31 cellular contexts compared by ENCODE assay signal in the genomic region with DNA sequence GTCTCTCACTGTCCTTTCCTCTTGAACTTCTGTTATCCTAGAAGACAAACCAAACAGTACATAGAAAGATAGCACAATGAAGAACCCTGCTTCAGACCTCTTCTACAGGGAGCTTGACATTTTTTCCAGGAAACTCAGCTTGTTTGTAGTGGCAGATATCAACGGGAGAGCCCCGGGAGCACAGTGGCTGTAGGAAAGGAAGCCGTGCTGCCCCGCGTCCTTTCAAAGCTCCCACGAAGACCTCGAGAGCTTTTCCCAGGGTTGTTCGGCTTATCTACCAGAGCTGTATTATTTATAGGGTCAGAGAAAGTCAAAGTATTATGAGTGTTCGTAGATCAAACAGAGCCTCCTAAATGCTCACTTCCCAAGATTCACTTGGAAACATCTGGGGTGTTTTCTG.
"Had no signal": no experiment of that assay in that cellular context is flagged by ENCODE, and none has a peak within 500 bp of the region (broad histone marks: within the 10 kb centered on the region; RNA-seq: fewer than 3 reads in every experiment).

No MANE protein-coding gene starts in this region.

- H3K36me3 Mint-ChIP-seq: activated CD4-positive, alpha-beta memory T cell treated with anti-CD3 and anti-CD28 coated beads for 36 hours; activated naive CD8-positive, alpha-beta T cell treated with anti-CD3 and anti-CD28 coated beads for 36 hours; natural killer cell treated with Interleukin-12 subunit alpha and Interleukin-12 subunit beta and Interleukin-15 and Interleukin-18, amount 100 ng/mL, for 72 hours; stimulated activated naive B cell treated with anti-CD40 and anti-IgM and Interleukin-4, amounts not matched to agents 10 μg/mL and 1 μg/mL and 100 μg/mL, for 72 hours had no signal

- H3K9me3 ChIP-seq: adrenal gland, body of pancreas, esophagus squamous epithelium, lower lobe of right lung, mucosa of descending colon, neutrophil, sigmoid colon, stomach, thyroid gland, upper lobe of left lung, vagina had no signal

- H3K4me3 Mint-ChIP-seq: activated CD4-positive, alpha-beta memory T cell treated with anti-CD3 and anti-CD28 coated beads for 36 hours; activated naive CD4-positive, alpha-beta T cell treated with anti-CD3 and anti-CD28 coated beads for 36 hours; activated naive CD8-positive, alpha-beta T cell treated with anti-CD3 and anti-CD28 coated beads for 36 hours; activated T-helper 1 cell treated with anti-CD3 and anti-CD28 coated beads, Interleukin-12 subunit alpha, Interleukin-12 subunit beta, Interleukin-2, Interleukin-4 antibody, amounts not matched to agents 30 ng/mL and 10 ng/mL and 1 ng/mL, durations not matched to agents 14 hours and 24 hours and 36 hours; endodermal cell; natural killer cell treated with Interleukin-12 subunit alpha and Interleukin-12 subunit beta and Interleukin-15 and Interleukin-18, amount 100 ng/mL, for 72 hours; stimulated activated naive B cell treated with anti-CD40 and anti-IgM and Interleukin-4, amounts not matched to agents 10 μg/mL and 1 μg/mL and 100 μg/mL, for 72 hours had no signal

- H3K27ac Mint-ChIP-seq: activated CD4-positive, alpha-beta memory T cell treated with anti-CD3 and anti-CD28 coated beads for 36 hours; activated naive CD4-positive, alpha-beta T cell treated with anti-CD3 and anti-CD28 coated beads for 36 hours; activated naive CD8-positive, alpha-beta T cell treated with anti-CD3 and anti-CD28 coated beads for 36 hours; activated T-helper 1 cell treated with anti-CD3 and anti-CD28 coated beads, Interleukin-12 subunit alpha, Interleukin-12 subunit beta, Interleukin-2, Interleukin-4 antibody, amounts not matched to agents 30 ng/mL and 10 ng/mL and 1 ng/mL, durations not matched to agents 14 hours and 24 hours and 36 hours; endodermal cell; natural killer cell treated with Interleukin-12 subunit alpha and Interleukin-12 subunit beta and Interleukin-15 and Interleukin-18, amount 100 ng/mL, for 72 hours; stimulated activated naive B cell treated with anti-CD40 and anti-IgM and Interleukin-4, amounts not matched to agents 10 μg/mL and 1 μg/mL and 100 μg/mL, for 72 hours had no signal

- ATAC-seq: body of pancreas; mucosa of descending colon; natural killer cell treated with Interleukin-12 subunit alpha and Interleukin-12 subunit beta and Interleukin-15 and Interleukin-18, amount 100 ng/mL, for 72 hours; stimulated activated naive B cell treated with anti-CD40 and anti-IgM and Interleukin-4, amounts not matched to agents 10 μg/mL and 1 μg/mL and 100 μg/mL, for 72 hours had no signal

- H3K4me1 ChIP-seq: adrenal gland, body of pancreas, esophagus squamous epithelium, sigmoid colon, vagina had no signal

- H3K27ac ChIP-seq: adrenal gland, body of pancreas, esophagus squamous epithelium, lower lobe of right lung, neutrophil, sigmoid colon, stomach, thyroid gland, upper lobe of left lung, vagina had no signal

- H3K9me3 Mint-ChIP-seq: activated CD4-positive, alpha-beta memory T cell treated with anti-CD3 and anti-CD28 coated beads for 36 hours; activated naive CD4-positive, alpha-beta T cell treated with anti-CD3 and anti-CD28 coated beads for 36 hours; activated naive CD8-positive, alpha-beta T cell treated with anti-CD3 and anti-CD28 coated beads for 36 hours; activated T-helper 1 cell treated with anti-CD3 and anti-CD28 coated beads, Interleukin-12 subunit alpha, Interleukin-12 subunit beta, Interleukin-2, Interleukin-4 antibody, amounts not matched to agents 30 ng/mL and 10 ng/mL and 1 ng/mL, durations not matched to agents 14 hours and 24 hours and 36 hours; endodermal cell; natural killer cell treated with Interleukin-12 subunit alpha and Interleukin-12 subunit beta and Interleukin-15 and Interleukin-18, amount 100 ng/mL, for 72 hours; stimulated activated naive B cell treated with anti-CD40 and anti-IgM and Interleukin-4, amounts not matched to agents 10 μg/mL and 1 μg/mL and 100 μg/mL, for 72 hours had no signal

- DNase-seq: activated CD4-positive, alpha-beta memory T cell treated with anti-CD3 and anti-CD28 coated beads for 36 hours; activated CD4-positive, alpha-beta T cell treated with anti-CD3 and anti-CD28 coated beads for 4 hours; activated CD8-positive, alpha-beta memory T cell treated with anti-CD3 and anti-CD28 coated beads, Interleukin-2, amount 50 U/mL, for 4 hours; activated effector memory CD4-positive, alpha-beta T cell treated with anti-CD3 and anti-CD28 coated beads, Interleukin-2, amount 50 U/mL, for 16 hours; activated naive CD4-positive, alpha-beta T cell treated with anti-CD3 and anti-CD28 coated beads for 36 hours; activated naive CD8-positive, alpha-beta T cell treated with anti-CD3 and anti-CD28 coated beads for 36 hours; activated T-cell treated with anti-CD3 and anti-CD28 coated beads, Interleukin-2, amount 50 U/mL, for 1 hour; aorta; caudate nucleus; endodermal cell; esophagus squamous epithelium; foreskin melanocyte; islet precursor cell; lower lobe of right lung; mesendoderm; mucosa of descending colon; sigmoid colon; small intestine; stimulated activated CD4-positive, alpha-beta T cell treated with anti-CD3 and anti-CD28 coated beads, Interleukin-15, amount 100 ng/mL, for 24 hours; stimulated activated CD4-positive, alpha-beta T cell treated with anti-CD3 and anti-CD28 coated beads, Interleukin-2, amount 100 ng/mL, for 24 hours; stimulated activated naive B cell treated with anti-CD40 and anti-IgM and Interleukin-4, amounts not matched to agents 10 μg/mL and 1 μg/mL and 100 μg/mL, for 72 hours; stomach; T-helper 1 cell; thyroid gland had no signal

- FAIRE-seq: small intestine had no signal

- H3K4me1 Mint-ChIP-seq: activated naive CD8-positive, alpha-beta T cell treated with anti-CD3 and anti-CD28 coated beads for 36 hours; endodermal cell; stimulated activated naive B cell treated with anti-CD40 and anti-IgM and Interleukin-4, amounts not matched to agents 10 μg/mL and 1 μg/mL and 100 μg/mL, for 72 hours had no signal

- H3K36me3 ChIP-seq: adrenal gland, esophagus squamous epithelium, lower lobe of right lung, neutrophil, sigmoid colon, stomach, thyroid gland, upper lobe of left lung, vagina had no signal

- H3K4me3 ChIP-seq: adrenal gland, body of pancreas, esophagus squamous epithelium, lower lobe of right lung, mucosa of descending colon, sigmoid colon, stomach, thyroid gland, upper lobe of left lung, vagina had no signal

- H3K27me3 ChIP-seq: adrenal gland, body of pancreas, esophagus squamous epithelium, stomach, thyroid gland, upper lobe of left lung, vagina had no signal
